ENCODE assay signal across 8 cellular contexts in genomic region chr11:695606-696381, GRCh38.
DNase-seq lines count a peak whose midpoint lies in the region; ATAC-seq lines count a peak whose summit lies in the region.

Gene TMEM80, plus strand, starts transcription at chr11:695816. Its CDS starts 12 bp downstream, at chr11:695828.

- peak within 1 kb of the TSS; percentile 96 for H3K27ac ChIP-seq in ACC112 (ENCODE audit: low read depth, low read length)

- peaks cover 24% of the 10 kb centered on the region for H3K4me1 ChIP-seq in ACC112 (ENCODE audit: control insufficient read depth, insufficient read depth, low read length, unreplicated experiment)

- DNase-seq in NCI-H345 (lab: John Stamatoyannopoulos, UW) = peak; percentile 98
- peak; percentile 93 for DNase-seq in activated CD4-positive, CD25-positive, alpha-beta regulatory T cell treated with anti-CD3 and anti-CD28 coated beads, Interleukin-2, amount 50 U/mL, for 16 hours (ENCODE audit: low read depth, low spot score)
- DNase-seq in cerebellar nuclear complex (lab: John Stamatoyannopoulos, UW) = peak; percentile 64 to 89
- DNase-seq in islet precursor cell = peak; percentile 99
- peak; percentile 96 to 99 (median 98) for DNase-seq in stimulated activated CD4-positive, alpha-beta T cell treated with anti-CD3 and anti-CD28 coated beads, Interleukin-12 subunit alpha, Interleukin-12 subunit beta, amount 100 ng/mL, for 48 hours (ENCODE audit: low read depth in 2 of 3, low spot score in 1 of 3)

- ATAC-seq in GM18909 (IDR thresholded peaks at IDR 0.05; ENCODE audit: poor library complexity, unreplicated experiment) (peak; percentile 73), HG03175 (IDR thresholded peaks at IDR 0.05; ENCODE audit: unreplicated experiment) (peak; percentile 69)

- peaks cover 45% of the 10 kb centered on the region for H3K79me2 ChIP-seq in ACC112 (ENCODE audit: control insufficient read depth, insufficient read depth, low read length, unreplicated experiment)

- H2AFZ ChIP-seq in ACC112 (ENCODE audit: low read length, unreplicated experiment) = peak within 1 kb of the TSS; percentile 67

- no peaks in the 10 kb centered on the region for H3K27me3 ChIP-seq in ACC112 (ENCODE audit: insufficient read depth, low read length)

- peak within 1 kb of the TSS; percentile 76 for H3K4me3 ChIP-seq in ACC112 (ENCODE audit: low read depth, low read length)

- H3K36me3 ChIP-seq in ACC112 (ENCODE audit: insufficient read depth, low read length) = no peaks in the 10 kb centered on the region

Comparison
In these comparisons a context has a peak if more than half of its experiments do, and no peak if none do; other contexts are left out.
1. Peak in every context shown above with its lines: DNase-seq, ATAC-seq, H3K4me3 ChIP-seq and H3K27ac ChIP-seq.